Comparison of ENCODE assay signal across 22 cellular contexts in genomic region chr4:186831574-186831973, GRCh38.
"Had no signal": no experiment of that assay in that cellular context is flagged by ENCODE, and none has a peak within 500 bp of the region (broad histone marks: within the 10 kb centered on the region; RNA-seq: fewer than 3 reads in every experiment).

No MANE protein-coding gene starts in this region.

- ATAC-seq: effector memory CD8-positive, alpha-beta T cell; heart left ventricle; left cardiac atrium; lower lobe of right lung; natural killer cell treated with Interleukin-12 subunit alpha and Interleukin-12 subunit beta and Interleukin-15 and Interleukin-18, amount 100 ng/mL, for 72 hours had no signal

- H3K9ac ChIP-seq: neural progenitor cell had no signal

- H3K4me3 ChIP-seq: heart left ventricle, left ventricle myocardium inferior, lower lobe of right lung, neural progenitor cell, ovary, right atrium auricular region, stomach, thoracic aorta, transverse colon had no signal

- H3K4me1 ChIP-seq: heart left ventricle, left ventricle myocardium inferior, lower lobe of right lung, neural progenitor cell, right atrium auricular region, stomach had no signal

- H3K27ac ChIP-seq: heart left ventricle, left ventricle myocardium inferior, lower lobe of right lung, neural progenitor cell, ovary, right atrium auricular region, stomach, thoracic aorta, transverse colon had no signal

- H3K36me3 ChIP-seq: heart left ventricle, left ventricle myocardium inferior, lower lobe of right lung, neural progenitor cell, ovary, right atrium auricular region, stomach, thoracic aorta, transverse colon had no signal

- H3K4me2 ChIP-seq: neural progenitor cell had no signal

- H2AFZ ChIP-seq: neural progenitor cell had no signal

- H3K9me3 ChIP-seq: heart left ventricle, lower lobe of right lung, ovary, right atrium auricular region, stomach, thoracic aorta, transverse colon had no signal

- DNase-seq: effector memory CD8-positive, alpha-beta T cell; erythroblast; foreskin melanocyte; heart left ventricle; hippocampal formation; left cardiac atrium; left ventricle myocardium inferior; lower lobe of right lung; mesenchymal stem cell; midbrain; nucleus accumbens; ovary; small intestine; stimulated activated CD4-positive, alpha-beta T cell treated with anti-CD3 and anti-CD28 coated beads, Interleukin-12 subunit alpha, Interleukin-12 subunit beta, amount 100 ng/mL, for 4 hours; stimulated activated naive CD4-positive, alpha-beta T cell; stomach; substantia nigra; transverse colon had no signal

- H3K27me3 ChIP-seq: heart left ventricle, neural progenitor cell, ovary, right atrium auricular region, stomach, transverse colon had no signal
